15 cellular contexts compared by ENCODE assay signal in genomic region chr5:62149894-62150293, GRCh38.
"Had no signal": no experiment of that assay in that cellular context is flagged by ENCODE, and none has a peak within 500 bp of the region (broad histone marks: within the 10 kb centered on the region; RNA-seq: fewer than 3 reads in every experiment).

No MANE protein-coding gene starts in this region.

- H3K36me3 Mint-ChIP-seq: activated naive CD8-positive, alpha-beta T cell treated with anti-CD3 and anti-CD28 coated beads, Interleukin-2, amount 10 ng/mL, durations not matched to agents 7 days and 5 days; naive B cell had no signal

- H3K9me3 ChIP-seq: ovary, thoracic aorta had no signal

- H3K4me3 ChIP-seq: hepatocyte, ovary, thoracic aorta had no signal

- H3K27ac Mint-ChIP-seq: activated naive CD8-positive, alpha-beta T cell treated with anti-CD3 and anti-CD28 coated beads, Interleukin-2, amount 10 ng/mL, durations not matched to agents 7 days and 5 days; activated T-helper 1 cell treated with anti-CD3 and anti-CD28 coated beads, Interleukin-12 subunit alpha, Interleukin-12 subunit beta, Interleukin-2, Interleukin-4 antibody, amounts not matched to agents 30 ng/mL and 10 ng/mL and 1 ng/mL, durations not matched to agents 14 hours and 24 hours and 36 hours; naive B cell; stimulated activated naive CD8-positive, alpha-beta T cell treated with anti-CD3 and anti-CD28 coated beads, Interleukin-15, Interleukin-2, amounts not matched to agents 100 ng/mL and 50 ng/mL, for 24 hours; T-helper 2 cell treated with Interferon-gamma antibody and Interleukin-4, amounts not matched to agents 5 μg/mL and 100 μg/mL, for 36 hours had no signal

- H3K4me2 ChIP-seq: hepatocyte had no signal

- ATAC-seq: sciatic nerve had no signal

- H3K4me3 Mint-ChIP-seq: activated naive CD8-positive, alpha-beta T cell treated with anti-CD3 and anti-CD28 coated beads, Interleukin-2, amount 10 ng/mL, durations not matched to agents 7 days and 5 days; activated T-helper 1 cell treated with anti-CD3 and anti-CD28 coated beads, Interleukin-12 subunit alpha, Interleukin-12 subunit beta, Interleukin-2, Interleukin-4 antibody, amounts not matched to agents 30 ng/mL and 10 ng/mL and 1 ng/mL, durations not matched to agents 14 hours and 24 hours and 36 hours; naive B cell; stimulated activated naive CD8-positive, alpha-beta T cell treated with anti-CD3 and anti-CD28 coated beads, Interleukin-15, Interleukin-2, amounts not matched to agents 100 ng/mL and 50 ng/mL, for 24 hours; T-helper 2 cell treated with Interferon-gamma antibody and Interleukin-4, amounts not matched to agents 5 μg/mL and 100 μg/mL, for 36 hours had no signal

- H3K9me3 Mint-ChIP-seq: stimulated activated naive CD8-positive, alpha-beta T cell treated with anti-CD3 and anti-CD28 coated beads, Interleukin-15, Interleukin-2, amounts not matched to agents 100 ng/mL and 50 ng/mL, for 24 hours; T-helper 2 cell treated with Interferon-gamma antibody and Interleukin-4, amounts not matched to agents 5 μg/mL and 100 μg/mL, for 36 hours had no signal

- H3K36me3 ChIP-seq: ovary, thoracic aorta had no signal

- H2AFZ ChIP-seq: hepatocyte had no signal

- H3K79me2 ChIP-seq: hepatocyte had no signal

- H3K27ac ChIP-seq: hepatocyte, ovary, thoracic aorta had no signal

- DNase-seq: activated CD4-positive, alpha-beta T cell treated with anti-CD3 and anti-CD28 coated beads, Interleukin-2, amount 50 U/mL, for 1 hour; activated CD8-positive, alpha-beta memory T cell treated with anti-CD3 and anti-CD28 coated beads for 24 hours; activated naive CD8-positive, alpha-beta T cell treated with anti-CD3 and anti-CD28 coated beads, Interleukin-2, amount 10 ng/mL, durations not matched to agents 7 days and 5 days; anterior cingulate cortex; erythroblast; islet precursor cell; mammary epithelial cell; naive B cell; ovary had no signal

- H3K27me3 ChIP-seq: ovary had no signal

- H3K4me1 Mint-ChIP-seq: activated naive CD8-positive, alpha-beta T cell treated with anti-CD3 and anti-CD28 coated beads, Interleukin-2, amount 10 ng/mL, durations not matched to agents 7 days and 5 days; naive B cell had no signal
